In the genomic region with DNA sequence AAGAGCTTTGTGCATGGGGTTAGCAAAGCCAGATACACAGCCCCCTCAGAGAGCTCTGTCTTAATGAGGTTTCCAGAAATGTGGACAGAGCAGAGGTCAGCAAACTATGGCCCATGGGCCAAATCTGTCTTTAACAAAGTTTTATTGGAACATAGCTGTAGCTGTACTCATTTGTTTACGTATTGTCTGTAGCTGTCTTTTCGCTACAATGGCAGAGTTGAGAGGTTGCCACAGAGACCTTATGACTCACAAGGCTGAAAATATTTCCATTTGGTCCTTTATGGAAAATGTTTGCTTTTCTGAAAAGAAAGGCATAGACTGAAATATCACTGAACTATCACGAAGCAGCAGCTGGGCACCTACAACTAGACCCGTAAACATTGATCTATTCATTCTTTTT, we compare ENCODE assay signal across 18 cellular contexts.
DNase-seq lines count a peak whose midpoint lies in the region; ATAC-seq, FAIRE-seq and TF ChIP-seq lines count a peak whose summit lies in the region.
"Had no signal": no experiment of that assay in that cellular context is flagged by ENCODE, and none has a peak within 500 bp of the region (broad histone marks: within the 10 kb centered on the region; RNA-seq: fewer than 3 reads in every experiment).

No MANE protein-coding gene starts in this region.

- no peaks in the 10 kb centered on the region for H3K36me3 Mint-ChIP-seq in activated CD8-positive, alpha-beta memory T cell treated with anti-CD3 and anti-CD28 coated beads, Interleukin-2, amount 10 ng/mL, durations not matched to agents 7 days and 5 days
- H3K36me3 Mint-ChIP-seq: activated naive CD8-positive, alpha-beta T cell; CD8-positive, alpha-beta T cell had no signal

- no peaks in the 10 kb centered on the region for H3K4me1 ChIP-seq in SK-N-SH (ENCODE audit: control insufficient read depth in 1 of 2, insufficient read depth in 2 of 2, low read depth in 1 of 2, low read length in 1 of 2)
- H3K4me1 ChIP-seq in small intestine (ENCODE audit: control insufficient read depth in 2 of 2, insufficient read depth in 1 of 2, low read depth in 1 of 2, low read length in 1 of 2), result no peaks in the 10 kb centered on the region
- H3K4me1 ChIP-seq: upper lobe of right lung had no signal

- no peaks in the 10 kb centered on the region for H3K27me3 Mint-ChIP-seq in activated CD8-positive, alpha-beta memory T cell treated with anti-CD3 and anti-CD28 coated beads, Interleukin-2, amount 10 ng/mL, durations not matched to agents 7 days and 5 days
- H3K27me3 Mint-ChIP-seq: activated CD4-positive, alpha-beta memory T cell treated with anti-CD3 and anti-CD28 coated beads, Interleukin-2, amount 10 ng/mL, durations not matched to agents 7 days and 5 days; activated naive CD8-positive, alpha-beta T cell; stimulated activated naive CD8-positive, alpha-beta T cell treated with anti-CD3 and anti-CD28 coated beads, Interleukin-15, amount 100 ng/mL, for 72 hours had no signal

- H3K27ac ChIP-seq in SK-N-SH (ENCODE audit: low read depth in 2 of 2, low read length in 1 of 2) (no peak overlapping the region), small intestine (ENCODE audit: low read depth in 1 of 2, low read length in 1 of 2) (no peak overlapping the region)
- H3K27ac ChIP-seq: cardiac muscle cell, upper lobe of right lung, VCaP had no signal

- DNase-seq in A172 (ENCODE audit: low spot score) (peak; percentile 45), HCEC 1CT (peak; percentile 55), SK-N-SH (no peak), fibroblast of peridontal ligament (ENCODE audit: extremely low read depth) (peak; percentile 78), small intestine (no peak), NCI-H1436 treated with DMSO at 0.1 percent for 48 hours (lab: John Stamatoyannopoulos, UW) (no peak)
- DNase-seq in activated CD8-positive, alpha-beta memory T cell treated with anti-CD3 and anti-CD28 coated beads, Interleukin-2, amount 10 ng/mL, durations not matched to agents 7 days and 5 days, result no peak
- DNase-seq: activated CD4-positive, alpha-beta memory T cell treated with anti-CD3 and anti-CD28 coated beads, Interleukin-2, amount 10 ng/mL, durations not matched to agents 7 days and 5 days; activated T-cell treated with anti-CD3 and anti-CD28 coated beads, Interleukin-2, amount 50 U/mL, for 72 hours; CD8-positive, alpha-beta T cell; foreskin melanocyte; stimulated activated naive CD8-positive, alpha-beta T cell treated with anti-CD3 and anti-CD28 coated beads, Interleukin-15, amount 100 ng/mL, for 72 hours; upper lobe of right lung had no signal

- H3K4me1 Mint-ChIP-seq in activated CD8-positive, alpha-beta memory T cell treated with anti-CD3 and anti-CD28 coated beads, Interleukin-2, amount 10 ng/mL, durations not matched to agents 7 days and 5 days, result no peaks in the 10 kb centered on the region
- H3K4me1 Mint-ChIP-seq: activated CD4-positive, alpha-beta memory T cell treated with anti-CD3 and anti-CD28 coated beads, Interleukin-2, amount 10 ng/mL, durations not matched to agents 7 days and 5 days; stimulated activated naive CD8-positive, alpha-beta T cell treated with anti-CD3 and anti-CD28 coated beads, Interleukin-15, amount 100 ng/mL, for 72 hours had no signal

- CTCF ChIA-PET in SK-N-SH (lab: Yijun Ruan, JAX), result no interaction called here
- CTCF ChIA-PET in activated CD8-positive, alpha-beta memory T cell treated with anti-CD3 and anti-CD28 coated beads, Interleukin-2, amount 10 ng/mL, durations not matched to agents 7 days and 5 days (lab: Charles Lee), result no interaction called here

- POLR2A ChIA-PET in SK-N-SH (lab: Yijun Ruan, JAX), result no interaction called here

- H3K36me3 ChIP-seq in SK-N-SH (replicated peaks in 1 of 2; ENCODE audit: control insufficient read depth in 1 of 2, insufficient read depth in 2 of 2, low read length in 1 of 2) (no peaks in the 10 kb centered on the region), small intestine (ENCODE audit: control insufficient read depth in 2 of 2, insufficient read depth in 2 of 2, low read length in 2 of 2) (no peaks in the 10 kb centered on the region)
- H3K36me3 ChIP-seq: cardiac muscle cell, upper lobe of right lung had no signal

- TF ChIP-seq EP300 in SK-N-SH (IDR thresholded peaks at IDR 0.05; ENCODE audit: borderline replicate concordance in 1 of 2, low read depth in 1 of 2, low read length in 1 of 2), result no peak

- no peaks in the 10 kb centered on the region for H3F3A ChIP-seq in SK-N-SH (replicated peaks; ENCODE audit: insufficient read depth)

- FAIRE-seq in small intestine (lab: Jason Lieb, UNC), result no peak
- FAIRE-seq: A204.1 had no signal

- no peak for ATAC-seq in HG03442 (IDR thresholded peaks at IDR 0.05; ENCODE audit: unreplicated experiment)
- ATAC-seq in activated CD8-positive, alpha-beta memory T cell treated with anti-CD3 and anti-CD28 coated beads, Interleukin-2, amount 10 ng/mL, durations not matched to agents 7 days and 5 days, result no peak
- ATAC-seq: activated T-cell treated with anti-CD3 and anti-CD28 coated beads, Interleukin-2, amount 50 U/mL, for 72 hours; CD8-positive, alpha-beta T cell; stimulated activated naive CD8-positive, alpha-beta T cell treated with anti-CD3 and anti-CD28 coated beads, Interleukin-15, amount 100 ng/mL, for 72 hours; upper lobe of right lung had no signal

- H3K27ac Mint-ChIP-seq in activated CD8-positive, alpha-beta memory T cell treated with anti-CD3 and anti-CD28 coated beads, Interleukin-2, amount 10 ng/mL, durations not matched to agents 7 days and 5 days, result no peak overlapping the region
- H3K27ac Mint-ChIP-seq: activated CD4-positive, alpha-beta memory T cell treated with anti-CD3 and anti-CD28 coated beads, Interleukin-2, amount 10 ng/mL, durations not matched to agents 7 days and 5 days; activated naive CD8-positive, alpha-beta T cell; activated T-cell treated with anti-CD3 and anti-CD28 coated beads, Interleukin-2, amount 50 U/mL, for 72 hours; CD8-positive, alpha-beta T cell; stimulated activated naive CD8-positive, alpha-beta T cell treated with anti-CD3 and anti-CD28 coated beads, Interleukin-15, amount 100 ng/mL, for 72 hours had no signal

- H3K9ac ChIP-seq in SK-N-SH, result no peak overlapping the region

- TF ChIP-seq CTCF in SK-N-SH (IDR thresholded peaks at IDR 0.05), result no peak

- H3K4me2 ChIP-seq in SK-N-SH, result no peak overlapping the region

- no peaks in the 10 kb centered on the region for H3K9me2 ChIP-seq in SK-N-SH

- no peak for TF ChIP-seq RAD21 in SK-N-SH (IDR thresholded peaks at IDR 0.05; ENCODE audit: low read length)

- H3K27me3 ChIP-seq in SK-N-SH (ENCODE audit: insufficient read depth) (no peaks in the 10 kb centered on the region), small intestine (ENCODE audit: control insufficient read depth in 2 of 2, insufficient read depth in 2 of 2, low read length in 2 of 2) (no peaks in the 10 kb centered on the region)
- H3K27me3 ChIP-seq: cardiac muscle cell, upper lobe of right lung had no signal

- H4K20me1 ChIP-seq in SK-N-SH (ENCODE audit: insufficient read depth), result no peaks in the 10 kb centered on the region

- H3K9me3 Mint-ChIP-seq in activated CD8-positive, alpha-beta memory T cell treated with anti-CD3 and anti-CD28 coated beads, Interleukin-2, amount 10 ng/mL, durations not matched to agents 7 days and 5 days (ENCODE audit: low read depth), result peaks cover 2% of the 10 kb centered on the region
- H3K9me3 Mint-ChIP-seq: activated CD4-positive, alpha-beta memory T cell treated with anti-CD3 and anti-CD28 coated beads, Interleukin-2, amount 10 ng/mL, durations not matched to agents 7 days and 5 days; activated T-cell treated with anti-CD3 and anti-CD28 coated beads, Interleukin-2, amount 50 U/mL, for 72 hours had no signal

- H2AFZ ChIP-seq in SK-N-SH (ENCODE audit: low read depth), result peak overlapping the region; percentile 17; the same call in 1 of the 2 replicates

- no peaks in the 10 kb centered on the region for H3K79me2 ChIP-seq in SK-N-SH (ENCODE audit: insufficient read depth)

- no peak overlapping the region for H3K4me3 Mint-ChIP-seq in activated CD8-positive, alpha-beta memory T cell treated with anti-CD3 and anti-CD28 coated beads, Interleukin-2, amount 10 ng/mL, durations not matched to agents 7 days and 5 days
- H3K4me3 Mint-ChIP-seq: activated CD4-positive, alpha-beta memory T cell treated with anti-CD3 and anti-CD28 coated beads, Interleukin-2, amount 10 ng/mL, durations not matched to agents 7 days and 5 days; activated naive CD8-positive, alpha-beta T cell; activated T-cell treated with anti-CD3 and anti-CD28 coated beads, Interleukin-2, amount 50 U/mL, for 72 hours; CD8-positive, alpha-beta T cell; stimulated activated naive CD8-positive, alpha-beta T cell treated with anti-CD3 and anti-CD28 coated beads, Interleukin-15, amount 100 ng/mL, for 72 hours had no signal

- H3K4me3 ChIP-seq in SK-N-SH (ENCODE audit: low read depth in 2 of 2, low read length in 1 of 2) (no peak overlapping the region), small intestine (ENCODE audit: low read depth in 1 of 2, low read length in 2 of 2) (no peak overlapping the region)
- H3K4me3 ChIP-seq: cardiac muscle cell, upper lobe of right lung had no signal

- 28% methylated on average over 4 of the region's 4 CpGs for WGBS in SK-N-SH (ENCODE audit: low lambda C conversion rate)
- WGBS in small intestine, 3 donors, result 77 to 83% (median 80%) methylated on average over 4 of the region's 4 CpGs

- H3K9me3 ChIP-seq in SK-N-SH (no peaks in the 10 kb centered on the region), small intestine (ENCODE audit: control insufficient read depth, low read depth) (no peaks in the 10 kb centered on the region)
- H3K9me3 ChIP-seq: upper lobe of right lung had no signal

TF ChIP-seq in SK-N-SH, 30 proteins besides CTCF, POLR2A, EP300 and RAD21 (continues in another document):
- TF ChIP-seq USF2 (IDR thresholded peaks at IDR 0.05; ENCODE audit: borderline replicate concordance, low read depth, low read length) (no peak), EZH2phosphoT487 (IDR thresholded peaks at IDR 0.05; ENCODE audit: borderline replicate concordance, low read depth) (no peak), YY1 (IDR thresholded peaks at IDR 0.05; ENCODE audit: low read depth) (no peak), RFX5 (IDR thresholded peaks at IDR 0.05; ENCODE audit: low read length) (no peak)

Comparison
In these comparisons a context has a peak if more than half of its experiments do, and no peak if none do; other contexts are left out.
1. DNase-seq: peak in A172 (single experiment), HCEC 1CT (single experiment) and fibroblast of peridontal ligament (single experiment); none in SK-N-SH (single experiment), small intestine (single experiment), NCI-H1436 treated with DMSO at 0.1 percent for 48 hours (single experiment) and activated CD8-positive, alpha-beta memory T cell treated with anti-CD3 and anti-CD28 coated beads, Interleukin-2, amount 10 ng/mL, durations not matched to agents 7 days and 5 days (single experiment).